ENCODE assay signal across 21 cellular contexts in genomic region chr7:83782628-83783027, GRCh38.
DNase-seq lines count a peak whose midpoint lies in the region; ATAC-seq and TF ChIP-seq lines count a peak whose summit lies in the region.
"Had no signal": no experiment of that assay in that cellular context is flagged by ENCODE, and none has a peak within 500 bp of the region (broad histone marks: within the 10 kb centered on the region; RNA-seq: fewer than 3 reads in every experiment).

No MANE protein-coding gene starts in this region.

- ATAC-seq in SK-N-SH treated with all-trans-retinoic acid at 6 μM for 48 hours (0 out of 3 replicates have a peak, but pooled peaks have one; percentile 37), HG02588 (IDR thresholded peaks at IDR 0.05; ENCODE audit: unreplicated experiment) (no peak)
- no peak for ATAC-seq in activated T-cell treated with anti-CD3 and anti-CD28 coated beads, Interleukin-2, amount 50 U/mL, for 4 hours
- ATAC-seq in activated naive CD8-positive, alpha-beta T cell treated with anti-CD3 and anti-CD28 coated beads, Interleukin-2, amount 50 U/mL, for 24 hours: no peak
- ATAC-seq: activated T-cell treated with anti-CD3 and anti-CD28 coated beads, Interleukin-2, amount 50 U/mL, for 72 hours; naive thymus-derived CD4-positive, alpha-beta T cell had no signal

- H3K4me3 Mint-ChIP-seq in activated T-cell treated with anti-CD3 and anti-CD28 coated beads, Interleukin-2, amount 50 U/mL, for 4 hours: no peak overlapping the region
- H3K4me3 Mint-ChIP-seq in activated naive CD8-positive, alpha-beta T cell treated with anti-CD3 and anti-CD28 coated beads, Interleukin-2, amount 50 U/mL, for 24 hours: no peak overlapping the region
- H3K4me3 Mint-ChIP-seq: activated naive CD4-positive, alpha-beta T cell treated with anti-CD3 and anti-CD28 coated beads, Interleukin-2, amount 50 U/mL, for 24 hours; activated T-cell treated with anti-CD3 and anti-CD28 coated beads, Interleukin-2, amount 50 U/mL, for 72 hours; CD4-positive, CD25-positive, alpha-beta regulatory T cell; HFFc6; naive thymus-derived CD4-positive, alpha-beta T cell; stimulated activated naive CD8-positive, alpha-beta T cell treated with anti-CD3 and anti-CD28 coated beads, Interleukin-15, Interleukin-2, amounts not matched to agents 100 ng/mL and 50 ng/mL, for 24 hours had no signal

- no peak for TF ChIP-seq CTCF in fibroblast of mammary gland (conservative IDR thresholded peaks at IDR 0.05; ENCODE audit: control insufficient read depth, insufficient read depth, low read depth, low read length)

- no peaks in the 10 kb centered on the region for H3K36me3 Mint-ChIP-seq in activated T-cell treated with anti-CD3 and anti-CD28 coated beads, Interleukin-2, amount 50 U/mL, for 4 hours (ENCODE audit: insufficient read depth)
- no peaks in the 10 kb centered on the region for H3K36me3 Mint-ChIP-seq in activated naive CD8-positive, alpha-beta T cell treated with anti-CD3 and anti-CD28 coated beads, Interleukin-2, amount 50 U/mL, for 24 hours (ENCODE audit: low read depth)
- H3K36me3 Mint-ChIP-seq: activated naive CD4-positive, alpha-beta T cell treated with anti-CD3 and anti-CD28 coated beads, Interleukin-2, amount 50 U/mL, for 24 hours; CD4-positive, CD25-positive, alpha-beta regulatory T cell; naive thymus-derived CD4-positive, alpha-beta T cell had no signal

- H3K27ac Mint-ChIP-seq in activated naive CD8-positive, alpha-beta T cell treated with anti-CD3 and anti-CD28 coated beads, Interleukin-2, amount 50 U/mL, for 24 hours: no peak overlapping the region
- H3K27ac Mint-ChIP-seq: activated naive CD4-positive, alpha-beta T cell treated with anti-CD3 and anti-CD28 coated beads, Interleukin-2, amount 50 U/mL, for 24 hours; activated T-cell treated with anti-CD3 and anti-CD28 coated beads, Interleukin-2, amount 50 U/mL, for 72 hours; CD4-positive, CD25-positive, alpha-beta regulatory T cell; HFFc6; naive thymus-derived CD4-positive, alpha-beta T cell; stimulated activated naive CD8-positive, alpha-beta T cell treated with anti-CD3 and anti-CD28 coated beads, Interleukin-15, Interleukin-2, amounts not matched to agents 100 ng/mL and 50 ng/mL, for 24 hours had no signal

- H3K27me3 Mint-ChIP-seq in activated T-cell treated with anti-CD3 and anti-CD28 coated beads, Interleukin-2, amount 50 U/mL, for 4 hours (ENCODE audit: low read depth): no peaks in the 10 kb centered on the region
- H3K27me3 Mint-ChIP-seq in activated naive CD8-positive, alpha-beta T cell treated with anti-CD3 and anti-CD28 coated beads, Interleukin-2, amount 50 U/mL, for 24 hours: no peaks in the 10 kb centered on the region
- H3K27me3 Mint-ChIP-seq: activated naive CD4-positive, alpha-beta T cell treated with anti-CD3 and anti-CD28 coated beads, Interleukin-2, amount 50 U/mL, for 24 hours; CD4-positive, CD25-positive, alpha-beta regulatory T cell; naive thymus-derived CD4-positive, alpha-beta T cell; stimulated activated naive CD8-positive, alpha-beta T cell treated with anti-CD3 and anti-CD28 coated beads, Interleukin-15, Interleukin-2, amounts not matched to agents 100 ng/mL and 50 ng/mL, for 24 hours had no signal

- DNase-seq in HS-5 (ENCODE audit: low read depth): peak; percentile 58
- peak; percentile 42 for DNase-seq in fibroblast of mammary gland (ENCODE audit: low read depth)
- DNase-seq in renal cortical epithelial cell (ENCODE audit: low read depth): peak; percentile 41
- DNase-seq in activated CD8-positive, alpha-beta memory T cell treated with anti-CD3 and anti-CD28 coated beads for 24 hours: no peak
- DNase-seq in activated T-cell treated with anti-CD3 and anti-CD28 coated beads, Interleukin-2, amount 50 U/mL, for 4 hours: no peak
- no peak for DNase-seq in activated naive CD8-positive, alpha-beta T cell treated with anti-CD3 and anti-CD28 coated beads, Interleukin-2, amount 50 U/mL, for 24 hours
- DNase-seq: activated CD4-positive, alpha-beta T cell treated with anti-CD3 and anti-CD28 coated beads for 4 hours; activated T-cell treated with anti-CD3 and anti-CD28 coated beads, Interleukin-2, amount 50 U/mL, for 72 hours; CD4-positive, CD25-positive, alpha-beta regulatory T cell; DMS 273 treated with DMSO at 0.1 percent for 48 hours; effector CD8-positive, alpha-beta T cell; HFFc6; naive thymus-derived CD4-positive, alpha-beta T cell; NCI-H146; occipital lobe; SIG-M5; transverse colon had no signal

- no peak overlapping the region for H3K4me3 ChIP-seq in fibroblast of mammary gland (ENCODE audit: control insufficient read depth, low read depth, low read length)
- H3K4me3 ChIP-seq: transverse colon had no signal

- H3K9me3 Mint-ChIP-seq in activated T-cell treated with anti-CD3 and anti-CD28 coated beads, Interleukin-2, amount 50 U/mL, for 4 hours: peaks cover 9% of the 10 kb centered on the region
- no peaks in the 10 kb centered on the region for H3K9me3 Mint-ChIP-seq in activated naive CD8-positive, alpha-beta T cell treated with anti-CD3 and anti-CD28 coated beads, Interleukin-2, amount 50 U/mL, for 24 hours
- H3K9me3 Mint-ChIP-seq: activated naive CD4-positive, alpha-beta T cell treated with anti-CD3 and anti-CD28 coated beads, Interleukin-2, amount 50 U/mL, for 24 hours had no signal

- no peaks in the 10 kb centered on the region for H3K4me1 Mint-ChIP-seq in activated T-cell treated with anti-CD3 and anti-CD28 coated beads, Interleukin-2, amount 50 U/mL, for 4 hours (ENCODE audit: low read depth)
- H3K4me1 Mint-ChIP-seq in activated naive CD8-positive, alpha-beta T cell treated with anti-CD3 and anti-CD28 coated beads, Interleukin-2, amount 50 U/mL, for 24 hours: no peaks in the 10 kb centered on the region
- H3K4me1 Mint-ChIP-seq: activated naive CD4-positive, alpha-beta T cell treated with anti-CD3 and anti-CD28 coated beads, Interleukin-2, amount 50 U/mL, for 24 hours; CD4-positive, CD25-positive, alpha-beta regulatory T cell; naive thymus-derived CD4-positive, alpha-beta T cell had no signal

TF ChIP-seq in SK-N-SH treated with all-trans-retinoic acid at 6 μM for 48 hours, 23 proteins besides CTCF, POLR2A, EP300 and RAD21:
- TF ChIP-seq ESRRG (CRISPR knock-in tag; IDR thresholded peaks at IDR 0.05) (no peak), CSRNP3 (CRISPR knock-in tag; IDR thresholded peaks at IDR 0.05) (no peak), ZNF565 (CRISPR knock-in tag; conservative IDR thresholded peaks at IDR 0.05; ENCODE audit: low read depth) (no peak), SNAI2 (CRISPR knock-in tag; IDR thresholded peaks at IDR 0.05) (no peak), CSDC2 (CRISPR knock-in tag; IDR thresholded peaks at IDR 0.05) (no peak), TCF4 (CRISPR knock-in tag; IDR thresholded peaks at IDR 0.05; ENCODE audit: borderline replicate concordance) (no peak), TOX (CRISPR knock-in tag; IDR thresholded peaks at IDR 0.05; ENCODE audit: borderline replicate concordance) (no peak), PPARA (CRISPR knock-in tag; IDR thresholded peaks at IDR 0.05; ENCODE audit: borderline replicate concordance) (no peak), OSR1 (CRISPR knock-in tag; IDR thresholded peaks at IDR 0.05) (no peak), ZFP3 (CRISPR knock-in tag; IDR thresholded peaks at IDR 0.05) (no peak), BACH2 (CRISPR knock-in tag; IDR thresholded peaks at IDR 0.05; ENCODE audit: borderline replicate concordance) (no peak), RARB (CRISPR knock-in tag; IDR thresholded peaks at IDR 0.05) (no peak), ISL1 (CRISPR knock-in tag; IDR thresholded peaks at IDR 0.05) (no peak), ARNTL (CRISPR knock-in tag; IDR thresholded peaks at IDR 0.05; ENCODE audit: borderline replicate concordance, low read depth) (no peak), ZFP30 (CRISPR knock-in tag; IDR thresholded peaks at IDR 0.05) (no peak), POU6F1 (CRISPR knock-in tag; IDR thresholded peaks at IDR 0.05; ENCODE audit: borderline replicate concordance, low read depth) (no peak), CREB5 (CRISPR knock-in tag; IDR thresholded peaks at IDR 0.05; ENCODE audit: low read depth) (no peak)
TF ChIP-seq in SK-N-SH treated with all-trans-retinoic acid at 6 μM for 48 hours: peak in this region for 0.

Comparison
In these comparisons a context has a peak if more than half of its experiments do, and no peak if none do; other contexts are left out.
1. DNase-seq: peak in HS-5 (single experiment), fibroblast of mammary gland (single experiment) and renal cortical epithelial cell (single experiment); none in activated CD8-positive, alpha-beta memory T cell treated with anti-CD3 and anti-CD28 coated beads for 24 hours (single experiment), activated T-cell treated with anti-CD3 and anti-CD28 coated beads, Interleukin-2, amount 50 U/mL, for 4 hours (single experiment) and activated naive CD8-positive, alpha-beta T cell treated with anti-CD3 and anti-CD28 coated beads, Interleukin-2, amount 50 U/mL, for 24 hours (single experiment).